10 cellular contexts compared by ENCODE assay signal in the genomic region with DNA sequence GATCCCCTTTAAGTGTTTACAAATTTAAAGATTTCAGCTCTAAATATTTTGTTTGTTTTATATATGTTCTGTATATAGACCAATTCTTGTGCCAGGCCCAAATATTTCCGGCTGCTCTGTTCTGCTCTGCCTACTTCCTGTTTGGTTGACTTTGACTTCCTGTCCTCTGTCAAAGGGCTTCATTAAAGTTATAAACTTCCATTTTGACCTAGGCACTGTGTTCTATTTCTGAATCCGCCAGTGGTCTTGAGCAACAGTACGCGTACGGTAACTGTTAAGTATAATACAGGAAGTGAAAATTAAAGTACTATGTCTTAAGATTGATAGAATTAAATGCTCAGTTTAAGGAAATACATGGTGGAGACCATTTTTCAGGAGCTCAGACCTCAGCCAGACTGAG. TPM values are rescaled to one million over a fixed set of nuclear protein-coding genes. Genes with fewer than 3 reads are reported as not detected.
DNase-seq lines count a peak whose midpoint lies in the region; ATAC-seq and TF ChIP-seq lines count a peak whose summit lies in the region.
"Had no signal": no experiment of that assay in that cellular context is flagged by ENCODE, and none has a peak within 500 bp of the region (broad histone marks: within the 10 kb centered on the region; RNA-seq: fewer than 3 reads in every experiment).

No MANE protein-coding gene starts in this region.

- no peak for DNase-seq in activated T-cell treated with anti-CD3 and anti-CD28 coated beads, Interleukin-2, amount 50 U/mL, for 24 hours
- DNase-seq in activated T-cell treated with anti-CD3 and anti-CD28 coated beads, Interleukin-2, amount 50 U/mL, for 1 hour: no peak
- DNase-seq in dermis blood vessel endothelial cell (peak; percentile 26), putamen (ENCODE audit: low spot score) (peak; percentile 25), SK-N-DZ (ENCODE audit: low spot score) (no peak), T-helper 9 cell (no peak)
- DNase-seq: SHP77 had no signal

- H3K4me3 Mint-ChIP-seq in activated T-cell treated with anti-CD3 and anti-CD28 coated beads, Interleukin-2, amount 50 U/mL, for 24 hours: no peak overlapping the region

- no peak for ATAC-seq in HG03565 (IDR thresholded peaks at IDR 0.05; ENCODE audit: unreplicated experiment)
- ATAC-seq: body of pancreas had no signal

- peaks cover 18% of the 10 kb centered on the region for H3K36me3 Mint-ChIP-seq in activated T-cell treated with anti-CD3 and anti-CD28 coated beads, Interleukin-2, amount 50 U/mL, for 24 hours (ENCODE audit: low read depth)

- peaks cover 33% of the 10 kb centered on the region for H3K4me1 Mint-ChIP-seq in activated T-cell treated with anti-CD3 and anti-CD28 coated beads, Interleukin-2, amount 50 U/mL, for 24 hours (ENCODE audit: low read depth)

- TF ChIP-seq POLR2A in Raji (IDR thresholded peaks at IDR 0.05; ENCODE audit: insufficient read depth, low read depth, low read length): 0 out of 2 replicates have a peak, but pooled peaks have one; percentile 5

- peaks cover 26% of the 10 kb centered on the region for H3K9me3 Mint-ChIP-seq in activated T-cell treated with anti-CD3 and anti-CD28 coated beads, Interleukin-2, amount 50 U/mL, for 24 hours

- H3K27ac Mint-ChIP-seq in activated T-cell treated with anti-CD3 and anti-CD28 coated beads, Interleukin-2, amount 50 U/mL, for 24 hours: peak overlapping the region; percentile 85

- H3K27me3 Mint-ChIP-seq in activated T-cell treated with anti-CD3 and anti-CD28 coated beads, Interleukin-2, amount 50 U/mL, for 24 hours: no peaks in the 10 kb centered on the region

RNA-seq across cellular contexts. Expression of a gene that starts 13.5 kb away (rescaled TPM):
- total RNA-seq in dermis blood vessel endothelial cell: 21.8 and 30.4 TPM in 2 replicates
- 2.1 and 3.4 TPM in 2 replicates for polyA plus RNA-seq in SK-N-DZ (2014; cell fraction: cytosol; rRNA removed)
- 0.86 and 1.4 TPM in 2 replicates for polyA plus RNA-seq in SK-N-DZ (2014; cell fraction: nucleus; rRNA removed)

Comparison
In these comparisons a context has a peak if more than half of its experiments do, and no peak if none do; other contexts are left out.
1. DNase-seq: peak in dermis blood vessel endothelial cell (single experiment) and putamen (single experiment); none in activated T-cell treated with anti-CD3 and anti-CD28 coated beads, Interleukin-2, amount 50 U/mL, for 24 hours (single experiment), activated T-cell treated with anti-CD3 and anti-CD28 coated beads, Interleukin-2, amount 50 U/mL, for 1 hour (single experiment), SK-N-DZ (single experiment) and T-helper 9 cell (single experiment).